Comparison of ENCODE assay signal across 10 cellular contexts in genomic region chr22:30453731-30454510, GRCh38. TPM values are rescaled to one million over a fixed set of nuclear protein-coding genes. Genes with fewer than 3 reads are reported as not detected.
DNase-seq lines count a peak whose midpoint lies in the region; ATAC-seq, FAIRE-seq and TF ChIP-seq lines count a peak whose summit lies in the region.
"Had no signal": no experiment of that assay in that cellular context is flagged by ENCODE, and none has a peak within 500 bp of the region (broad histone marks: within the 10 kb centered on the region; RNA-seq: fewer than 3 reads in every experiment).

No MANE protein-coding gene starts in this region.

- no peak for ATAC-seq in HG02885 (IDR thresholded peaks at IDR 0.05; ENCODE audit: poor library complexity, unreplicated experiment)
- ATAC-seq: right cardiac atrium had no signal

- no peak overlapping the region for H3K4me3 ChIP-seq in GM12865 (ENCODE audit: low read depth, low read length)
- no peak overlapping the region for H3K4me3 ChIP-seq in fibroblast of villous mesenchyme (ENCODE audit: low read depth, low read length)

- FAIRE-seq in D721Med (lab: Jason Lieb, UNC), result no peak

- TF ChIP-seq CTCF in D721Med (IDR thresholded peaks at IDR 0.05; ENCODE audit: insufficient read depth, missing control alignments) (peak; percentile 10), GM12865 (IDR thresholded peaks at IDR 0.05; ENCODE audit: insufficient read depth, low read depth, low read length, missing control alignments) (peak; percentile 7), fibroblast of villous mesenchyme (IDR thresholded peaks at IDR 0.05; ENCODE audit: insufficient read depth, low read depth, low read length) (no peak)

- no peak for DNase-seq in D721Med (ENCODE audit: insufficient read length, low spot score)
- peak; percentile 14 for DNase-seq in GM12865 (ENCODE audit: low read depth)
- DNase-seq in SHP77 treated with DMSO at 0.1 percent for 48 hours (lab: John Stamatoyannopoulos, UW), result peak; percentile 4
- peak; percentile 31 for DNase-seq in fibroblast of villous mesenchyme (ENCODE audit: low read depth)
- DNase-seq in GDM1 (lab: John Stamatoyannopoulos, UW), result no peak
- no peak for DNase-seq in hippocampal formation (lab: John Stamatoyannopoulos, UW)
- DNase-seq: NCI-H1417 treated with DMSO at 0.1 percent for 48 hours, right cardiac atrium had no signal

RNA-seq across cellular contexts. Expression of gene SEC14L3, which starts 17.9 kb away (rescaled TPM):
- total RNA-seq in fibroblast of villous mesenchyme, result not detected in 2 replicates
- total RNA-seq: right cardiac atrium, subcutaneous adipose tissue had no signal

RNA-seq across cellular contexts. Expression of gene MTFP1, which starts 28.4 kb away (rescaled TPM):
- 10.8 and 11.3 TPM in 2 replicates for total RNA-seq in fibroblast of villous mesenchyme

RNA-seq across cellular contexts. Expression of gene SEC14L4, which starts 51.6 kb away (rescaled TPM):
- under 0.01 TPM in 2 replicates for total RNA-seq in fibroblast of villous mesenchyme
- total RNA-seq: right cardiac atrium, subcutaneous adipose tissue had no signal

RNA-seq across cellular contexts. Expression of gene SEC14L2, which starts 57.1 kb away (rescaled TPM):
- 9.5 and 12.2 TPM in 2 replicates for total RNA-seq in fibroblast of villous mesenchyme

Comparison
In these comparisons a context has a peak if more than half of its experiments do, and no peak if none do; other contexts are left out.
1. DNase-seq: peak in GM12865 (single experiment), SHP77 treated with DMSO at 0.1 percent for 48 hours (single experiment) and fibroblast of villous mesenchyme (single experiment); none in D721Med (single experiment), GDM1 (single experiment) and hippocampal formation (0 of 2).